ENCODE assay signal across 2 cellular contexts in genomic region chr7:130150587-130150986, GRCh38.
TF ChIP-seq lines count a peak whose summit lies in the region.

No MANE protein-coding gene starts in this region.

TF ChIP-seq in GM23338, 12 proteins besides CTCF, POLR2A, EP300 and RAD21:
- TF ChIP-seq NANOG (IDR thresholded peaks at IDR 0.05; ENCODE audit: borderline replicate concordance) (no peak), ZNF331 (CRISPR knock-in tag; IDR thresholded peaks at IDR 0.05; ENCODE audit: low read depth) (no peak), ZNF114 (CRISPR knock-in tag; IDR thresholded peaks at IDR 0.05) (no peak), CREB1 (CRISPR knock-in tag; IDR thresholded peaks at IDR 0.05; ENCODE audit: low read depth) (no peak), EZH2phosphoT487 (IDR thresholded peaks at IDR 0.05; ENCODE audit: unreplicated experiment) (no peak), EZH2 (IDR thresholded peaks at IDR 0.05; ENCODE audit: low read depth, unreplicated experiment) (no peak), ZNF462 (CRISPR knock-in tag; IDR thresholded peaks at IDR 0.05) (no peak), STAT1 (IDR thresholded peaks at IDR 0.05; ENCODE audit: unreplicated experiment) (no peak), POLR2AphosphoS5 (IDR thresholded peaks at IDR 0.05; ENCODE audit: low read depth) (no peak), JUNB (IDR thresholded peaks at IDR 0.05; ENCODE audit: unreplicated experiment) (no peak)
- TF ChIP-seq, protein P1, sequence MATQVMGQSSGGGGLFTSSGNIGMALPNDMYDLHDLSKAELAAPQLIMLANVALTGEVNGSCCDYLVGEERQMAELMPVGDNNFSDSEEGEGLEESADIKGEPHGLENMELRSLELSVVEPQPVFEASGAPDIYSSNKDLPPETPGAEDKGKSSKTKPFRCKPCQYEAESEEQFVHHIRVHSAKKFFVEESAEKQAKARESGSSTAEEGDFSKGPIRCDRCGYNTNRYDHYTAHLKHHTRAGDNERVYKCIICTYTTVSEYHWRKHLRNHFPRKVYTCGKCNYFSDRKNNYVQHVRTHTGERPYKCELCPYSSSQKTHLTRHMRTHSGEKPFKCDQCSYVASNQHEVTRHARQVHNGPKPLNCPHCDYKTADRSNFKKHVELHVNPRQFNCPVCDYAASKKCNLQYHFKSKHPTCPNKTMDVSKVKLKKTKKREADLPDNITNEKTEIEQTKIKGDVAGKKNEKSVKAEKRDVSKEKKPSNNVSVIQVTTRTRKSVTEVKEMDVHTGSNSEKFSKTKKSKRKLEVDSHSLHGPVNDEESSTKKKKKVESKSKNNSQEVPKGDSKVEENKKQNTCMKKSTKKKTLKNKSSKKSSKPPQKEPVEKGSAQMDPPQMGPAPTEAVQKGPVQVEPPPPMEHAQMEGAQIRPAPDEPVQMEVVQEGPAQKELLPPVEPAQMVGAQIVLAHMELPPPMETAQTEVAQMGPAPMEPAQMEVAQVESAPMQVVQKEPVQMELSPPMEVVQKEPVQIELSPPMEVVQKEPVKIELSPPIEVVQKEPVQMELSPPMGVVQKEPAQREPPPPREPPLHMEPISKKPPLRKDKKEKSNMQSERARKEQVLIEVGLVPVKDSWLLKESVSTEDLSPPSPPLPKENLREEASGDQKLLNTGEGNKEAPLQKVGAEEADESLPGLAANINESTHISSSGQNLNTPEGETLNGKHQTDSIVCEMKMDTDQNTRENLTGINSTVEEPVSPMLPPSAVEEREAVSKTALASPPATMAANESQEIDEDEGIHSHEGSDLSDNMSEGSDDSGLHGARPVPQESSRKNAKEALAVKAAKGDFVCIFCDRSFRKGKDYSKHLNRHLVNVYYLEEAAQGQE (IDR thresholded peaks at IDR 0.05; ENCODE audit: unreplicated experiment): no peak
- TF ChIP-seq, protein P2, sequence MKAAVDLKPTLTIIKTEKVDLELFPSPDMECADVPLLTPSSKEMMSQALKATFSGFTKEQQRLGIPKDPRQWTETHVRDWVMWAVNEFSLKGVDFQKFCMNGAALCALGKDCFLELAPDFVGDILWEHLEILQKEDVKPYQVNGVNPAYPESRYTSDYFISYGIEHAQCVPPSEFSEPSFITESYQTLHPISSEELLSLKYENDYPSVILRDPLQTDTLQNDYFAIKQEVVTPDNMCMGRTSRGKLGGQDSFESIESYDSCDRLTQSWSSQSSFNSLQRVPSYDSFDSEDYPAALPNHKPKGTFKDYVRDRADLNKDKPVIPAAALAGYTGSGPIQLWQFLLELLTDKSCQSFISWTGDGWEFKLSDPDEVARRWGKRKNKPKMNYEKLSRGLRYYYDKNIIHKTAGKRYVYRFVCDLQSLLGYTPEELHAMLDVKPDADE (IDR thresholded peaks at IDR 0.05): no peak

TF ChIP-seq in GM12878, 131 proteins besides CTCF, POLR2A, EP300 and RAD21:
- no peak for TF ChIP-seq SUZ12 (IDR thresholded peaks at IDR 0.05; ENCODE audit: unreplicated experiment)
- peak; percentile 58; the same call in 1 of the 2 replicates for TF ChIP-seq TCF12 (IDR thresholded peaks at IDR 0.05; ENCODE audit: low read depth, low read length)
- peak; percentile 55 for TF ChIP-seq RUNX3 (IDR thresholded peaks at IDR 0.05; ENCODE audit: low read length)
